In the genomic region with DNA sequence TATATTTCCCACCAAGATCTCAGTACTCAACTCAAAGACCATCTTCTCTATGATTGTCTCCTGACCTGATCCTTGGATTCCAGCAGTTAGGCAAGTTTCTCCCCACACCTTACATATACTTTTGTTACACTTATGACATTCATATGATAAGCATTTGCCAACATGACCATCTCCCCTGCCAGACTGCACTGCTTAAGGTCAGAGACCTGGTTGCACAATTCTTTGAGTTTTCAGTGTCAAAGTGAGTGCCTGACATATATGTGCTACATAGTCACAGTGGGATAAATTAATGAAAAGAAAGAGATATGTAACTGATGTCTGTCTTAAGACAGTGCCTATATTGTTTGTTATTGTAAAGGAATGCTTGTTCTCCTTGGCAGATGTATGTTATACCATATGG, we compare ENCODE assay signal across 17 cellular contexts. TPM values are rescaled to one million over a fixed set of nuclear protein-coding genes. Genes with fewer than 3 reads are reported as not detected.
DNase-seq lines count a peak whose midpoint lies in the region; ATAC-seq and TF ChIP-seq lines count a peak whose summit lies in the region.
"Had no signal": no experiment of that assay in that cellular context is flagged by ENCODE, and none has a peak within 500 bp of the region (broad histone marks: within the 10 kb centered on the region; RNA-seq: fewer than 3 reads in every experiment).

No MANE protein-coding gene starts in this region.

- no peak overlapping the region for H3K27ac ChIP-seq in smooth muscle cell (ENCODE audit: low read depth)
- H3K27ac ChIP-seq: HL-60, KMS-11 had no signal

- H3K27me3 ChIP-seq in smooth muscle cell (ENCODE audit: low read depth), result no peaks in the 10 kb centered on the region

- no peaks in the 10 kb centered on the region for H3K36me3 ChIP-seq in smooth muscle cell (ENCODE audit: low read depth)

- no peak overlapping the region for H3K4me2 ChIP-seq in smooth muscle cell
- H3K4me2 ChIP-seq: KMS-11 had no signal

- H3F3A ChIP-seq in smooth muscle cell (ENCODE audit: low read depth), result no peaks in the 10 kb centered on the region

- TF ChIP-seq CTCF in epithelial cell of esophagus (IDR thresholded peaks at IDR 0.05; ENCODE audit: insufficient read depth, low read depth, low read length, missing control alignments) (no peak), smooth muscle cell (IDR thresholded peaks at IDR 0.05; ENCODE audit: borderline replicate concordance, insufficient read depth, poor library complexity, severe bottlenecking) (no peak)

- H3K4me3 ChIP-seq in epithelial cell of esophagus (ENCODE audit: low read length) (no peak overlapping the region), smooth muscle cell (no peak overlapping the region)

- H3K4me1 ChIP-seq in smooth muscle cell (ENCODE audit: low read depth), result peaks cover 7% of the 10 kb centered on the region

- no peak overlapping the region for H3K9ac ChIP-seq in smooth muscle cell (ENCODE audit: low read depth)
- H3K9ac ChIP-seq: KMS-11 had no signal

- peak; percentile 48 for ATAC-seq in left lobe of liver
- no peak for ATAC-seq in GM21367 (IDR thresholded peaks at IDR 0.05; ENCODE audit: unreplicated experiment)
- ATAC-seq in GM18498 (IDR thresholded peaks at IDR 0.05; ENCODE audit: unreplicated experiment), result no peak

- H3K79me2 ChIP-seq in smooth muscle cell (ENCODE audit: low read depth), result peaks cover 13% of the 10 kb centered on the region

- no peak overlapping the region for H2AFZ ChIP-seq in smooth muscle cell (ENCODE audit: low read depth)

- peaks cover 9% of the 10 kb centered on the region for H4K20me1 ChIP-seq in smooth muscle cell (ENCODE audit: low read depth)

- no peaks in the 10 kb centered on the region for H3K9me3 ChIP-seq in smooth muscle cell (replicated peaks; ENCODE audit: low read depth)

- DNase-seq in HCEC 1CT (peak; percentile 18), NCI-H226 (peak; percentile 53), epithelial cell of esophagus (ENCODE audit: low read depth) (peak; percentile 21), left lobe of liver (ENCODE audit: low spot score) (no peak), smooth muscle cell (lab: John Stamatoyannopoulos, UW; ENCODE audit: unreplicated experiment) (no peak), HPDE6-E6E7 (ENCODE audit: extremely low spot score) (no peak)
- DNase-seq: ACHN; CD4-positive, alpha-beta T cell; GF-D8; HFFc6; MM.1S; NCI-H1436 treated with DMSO at 0.1 percent for 48 hours; SHP77 treated with DMSO at 0.1 percent for 48 hours had no signal

RNA-seq across cellular contexts. Expression of a gene that starts 3.5 kb away (rescaled TPM):
- total RNA-seq in left lobe of liver (29.9 TPM), smooth muscle cell (25.7 and 35.1 TPM in 2 replicates)
- 14.4 and 14.6 TPM in 2 replicates for polyA plus RNA-seq in smooth muscle cell

Comparison
In these comparisons a context has a peak if more than half of its experiments do, and no peak if none do; other contexts are left out.
1. DNase-seq: peak in HCEC 1CT (single experiment), NCI-H226 (single experiment) and epithelial cell of esophagus (single experiment); none in left lobe of liver (single experiment), smooth muscle cell (single experiment) and HPDE6-E6E7 (single experiment).